ENCODE assay signal across 1 cellular context in the genomic region with DNA sequence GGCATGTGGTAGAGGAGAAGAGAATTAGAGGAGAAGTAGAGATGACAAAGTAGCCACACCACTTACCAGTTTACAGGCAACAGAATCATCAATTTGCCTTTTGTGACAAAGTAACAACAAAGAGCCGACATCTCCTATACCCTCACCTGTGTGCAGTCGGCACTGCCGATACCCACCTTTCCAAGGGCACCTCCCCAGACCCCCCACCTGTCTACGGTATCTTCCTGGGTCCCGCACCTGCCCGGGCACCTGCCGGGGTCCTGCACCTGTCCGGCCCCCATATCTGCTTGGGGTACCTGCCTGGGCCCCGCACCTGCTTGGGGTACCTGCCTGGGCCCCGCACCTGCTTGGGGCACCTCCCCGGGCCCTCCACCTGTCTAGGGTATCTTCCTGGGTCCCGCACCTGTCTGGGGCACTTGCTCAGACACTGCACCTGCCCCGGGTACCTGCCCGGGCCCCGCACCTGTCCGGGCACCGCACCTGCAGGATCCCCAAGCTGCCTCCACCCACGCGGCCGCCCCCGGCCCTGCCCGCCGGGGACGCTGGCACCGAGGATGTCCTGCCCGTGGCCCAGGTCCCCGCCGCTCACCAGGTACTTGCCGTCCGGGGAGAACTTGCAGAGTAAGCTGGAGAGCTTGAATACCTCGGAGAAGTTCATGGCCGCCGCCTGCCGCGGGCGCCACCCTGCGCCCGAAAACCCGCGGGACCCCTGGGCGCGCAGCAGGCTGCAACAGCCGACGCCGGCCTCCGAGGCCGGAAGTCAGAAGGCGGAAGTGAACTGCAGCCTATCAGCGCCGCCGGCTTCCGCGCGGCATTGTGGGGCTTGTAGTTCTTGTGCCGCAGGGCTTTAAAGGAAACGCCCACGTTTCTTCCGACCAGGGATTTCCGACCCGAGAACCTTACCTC.
TF ChIP-seq lines count a peak whose summit lies in the region.

A gene with protein sequence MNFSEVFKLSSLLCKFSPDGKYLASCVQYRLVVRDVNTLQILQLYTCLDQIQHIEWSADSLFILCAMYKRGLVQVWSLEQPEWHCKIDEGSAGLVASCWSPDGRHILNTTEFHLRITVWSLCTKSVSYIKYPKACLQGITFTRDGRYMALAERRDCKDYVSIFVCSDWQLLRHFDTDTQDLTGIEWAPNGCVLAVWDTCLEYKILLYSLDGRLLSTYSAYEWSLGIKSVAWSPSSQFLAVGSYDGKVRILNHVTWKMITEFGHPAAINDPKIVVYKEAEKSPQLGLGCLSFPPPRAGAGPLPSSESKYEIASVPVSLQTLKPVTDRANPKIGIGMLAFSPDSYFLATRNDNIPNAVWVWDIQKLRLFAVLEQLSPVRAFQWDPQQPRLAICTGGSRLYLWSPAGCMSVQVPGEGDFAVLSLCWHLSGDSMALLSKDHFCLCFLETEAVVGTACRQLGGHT (minus strand): TSS at position 762 of the 906 bp plus-strand sequence. CDS start 104 bp downstream, at position 658.

TF ChIP-seq in IMR-90, 13 proteins besides CTCF, POLR2A, EP300 and RAD21:
- no peak for TF ChIP-seq RCOR1 (IDR thresholded peaks at IDR 0.05; ENCODE audit: insufficient replicate concordance, low read length)
- TF ChIP-seq MXI1 (IDR thresholded peaks at IDR 0.05; ENCODE audit: borderline replicate concordance, low read depth, low read length): peak; percentile 44; the same call in 1 of the 2 replicates
